In the genomic region with DNA sequence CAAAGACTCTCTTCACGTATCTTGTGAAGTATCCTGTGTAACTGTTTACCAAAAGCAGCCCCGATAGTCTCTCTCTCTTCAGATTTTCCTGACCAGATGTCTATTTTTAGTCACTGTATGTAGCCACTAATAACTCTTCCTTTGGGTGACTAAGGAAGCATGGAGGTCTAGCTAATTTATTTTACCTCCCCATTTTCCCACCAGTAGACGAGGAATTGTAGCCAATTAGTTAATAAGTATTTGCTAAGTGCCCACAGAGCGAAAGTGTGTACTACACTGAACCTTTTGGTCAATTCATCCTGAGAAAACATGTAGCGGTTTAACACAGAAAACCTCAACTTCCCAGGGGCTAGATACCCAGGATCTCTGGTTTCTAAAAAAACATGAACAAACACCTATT, we compare ENCODE assay signal across 22 cellular contexts.
DNase-seq lines count a peak whose midpoint lies in the region; ATAC-seq and TF ChIP-seq lines count a peak whose summit lies in the region.
"Had no signal": no experiment of that assay in that cellular context is flagged by ENCODE, and none has a peak within 500 bp of the region (broad histone marks: within the 10 kb centered on the region; RNA-seq: fewer than 3 reads in every experiment).

No MANE protein-coding gene starts in this region.

- peak; percentile 18 for DNase-seq in AG08396 (ENCODE audit: low spot score)
- peak; percentile 41 for DNase-seq in M059J (ENCODE audit: low read depth)
- peak; percentile 2 for DNase-seq in brain microvascular endothelial cell
- DNase-seq in kidney tubule cell (ENCODE audit: low spot score) = peak; percentile 47
- no peak for DNase-seq in NCI-H2171 (lab: John Stamatoyannopoulos, UW)
- no peak for DNase-seq in RWPE1 (ENCODE audit: low spot score)
- DNase-seq in ecto neural progenitor cell (ENCODE audit: low spot score) = no peak
- DNase-seq in heart right ventricle = no peak
- DNase-seq: activated CD8-positive, alpha-beta T cell treated with anti-CD3 and anti-CD28 coated beads, Interleukin-2, amount 10 ng/mL, durations not matched to agents 7 days and 5 days; activated gamma-delta T cell; activated naive CD8-positive, alpha-beta T cell treated with anti-CD3 and anti-CD28 coated beads, Interleukin-2, amount 50 U/mL, for 24 hours; DMS53; esophagus squamous epithelium; mammary epithelial cell; NCI-H1092; NCI-H2081 treated with DMSO at 0.1 percent for 48 hours; PC-9; small intestine; stimulated activated CD4-positive, alpha-beta T cell treated with anti-CD3 and anti-CD28 coated beads, Interleukin-2, amount 100 ng/mL, for 24 hours had no signal

- no peak overlapping the region for H3K27ac ChIP-seq in brain microvascular endothelial cell
- no peak overlapping the region for H3K27ac ChIP-seq in RWPE1
- no peak overlapping the region for H3K27ac ChIP-seq in heart right ventricle
- H3K27ac ChIP-seq: esophagus squamous epithelium, gastroesophageal sphincter, PC-9 had no signal

- intact Hi-C loops in heart right ventricle (cut with DNase I) = no loop called here

- no peak for ATAC-seq in heart right ventricle
- ATAC-seq: activated CD8-positive, alpha-beta T cell treated with anti-CD3 and anti-CD28 coated beads, Interleukin-2, amount 10 ng/mL, durations not matched to agents 7 days and 5 days; activated naive CD8-positive, alpha-beta T cell treated with anti-CD3 and anti-CD28 coated beads, Interleukin-2, amount 50 U/mL, for 24 hours; gastroesophageal sphincter; HCT116; HepG2 had no signal

- H3K36me3 ChIP-seq in brain microvascular endothelial cell (replicated peaks) (no peaks in the 10 kb centered on the region), heart right ventricle (no peaks in the 10 kb centered on the region)
- H3K36me3 ChIP-seq: esophagus squamous epithelium, gastroesophageal sphincter had no signal

- POLR2A ChIA-PET in RWPE1 (lab: Yijun Ruan, JAX; ENCODE audit: low non-redundant PET) = no interaction called here

- H3K4me3 ChIP-seq in brain microvascular endothelial cell (ENCODE audit: low read depth, low read length) (no peak overlapping the region), heart right ventricle (no peak overlapping the region)
- H3K4me3 ChIP-seq: esophagus squamous epithelium, gastroesophageal sphincter, PC-9 had no signal

- WGBS in heart right ventricle, 2 donors = 43 to 47% methylated on average over 5 of the region's 5 CpGs

- no peaks in the 10 kb centered on the region for H3K9me3 ChIP-seq in heart right ventricle
- H3K9me3 ChIP-seq: gastroesophageal sphincter had no signal

- H3K27me3 ChIP-seq in brain microvascular endothelial cell (replicated peaks) (no peaks in the 10 kb centered on the region), heart right ventricle (no peaks in the 10 kb centered on the region)
- H3K27me3 ChIP-seq: esophagus squamous epithelium, gastroesophageal sphincter had no signal

- TF ChIP-seq CTCF in brain microvascular endothelial cell (IDR thresholded peaks at IDR 0.05; ENCODE audit: low read depth, low read length, missing control alignments) (no peak), RWPE1 (conservative IDR thresholded peaks at IDR 0.05; ENCODE audit: low read depth) (no peak), heart right ventricle (IDR thresholded peaks at IDR 0.05) (no peak)

- no peaks in the 10 kb centered on the region for H3K4me1 ChIP-seq in heart right ventricle
- H3K4me1 ChIP-seq: esophagus squamous epithelium, gastroesophageal sphincter had no signal

- CTCF ChIA-PET in RWPE1 (lab: Yijun Ruan, JAX) = no interaction called here

- in situ Hi-C loops in brain microvascular endothelial cell (cut with HindIII; ENCODE audit: low pct_ligation_motif_present, low sequenced_read_pairs) = no loop called here

Comparison
In these comparisons a context has a peak if more than half of its experiments do, and no peak if none do; other contexts are left out.
1. DNase-seq: peak in AG08396 (single experiment), M059J (single experiment), brain microvascular endothelial cell (single experiment) and kidney tubule cell (single experiment); none in NCI-H2171 (single experiment), RWPE1 (single experiment), ecto neural progenitor cell (single experiment) and heart right ventricle (0 of 2).